ENCODE assay signal across 8 cellular contexts in genomic region chr3:45795882-45796765, GRCh38. TPM values are rescaled to one million over a fixed set of nuclear protein-coding genes. Genes with fewer than 3 reads are reported as not detected.
DNase-seq lines count a peak whose midpoint lies in the region; ATAC-seq lines count a peak whose summit lies in the region.

A gene with protein sequence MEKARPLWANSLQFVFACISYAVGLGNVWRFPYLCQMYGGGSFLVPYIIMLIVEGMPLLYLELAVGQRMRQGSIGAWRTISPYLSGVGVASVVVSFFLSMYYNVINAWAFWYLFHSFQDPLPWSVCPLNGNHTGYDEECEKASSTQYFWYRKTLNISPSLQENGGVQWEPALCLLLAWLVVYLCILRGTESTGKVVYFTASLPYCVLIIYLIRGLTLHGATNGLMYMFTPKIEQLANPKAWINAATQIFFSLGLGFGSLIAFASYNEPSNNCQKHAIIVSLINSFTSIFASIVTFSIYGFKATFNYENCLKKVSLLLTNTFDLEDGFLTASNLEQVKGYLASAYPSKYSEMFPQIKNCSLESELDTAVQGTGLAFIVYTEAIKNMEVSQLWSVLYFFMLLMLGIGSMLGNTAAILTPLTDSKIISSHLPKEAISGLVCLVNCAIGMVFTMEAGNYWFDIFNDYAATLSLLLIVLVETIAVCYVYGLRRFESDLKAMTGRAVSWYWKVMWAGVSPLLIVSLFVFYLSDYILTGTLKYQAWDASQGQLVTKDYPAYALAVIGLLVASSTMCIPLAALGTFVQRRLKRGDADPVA (minus strand): TSS chr3:45796536. CDS start chr3:45796419, 117 bp downstream.

- H3K9me3 ChIP-seq in HUES6 (ENCODE audit: control insufficient read depth, insufficient read depth, low read depth, low read length) = no peaks in the 10 kb centered on the region

- peaks cover 4% of the 10 kb centered on the region; the same call in 1 of the 2 replicates for H3K4me1 ChIP-seq in HUES6 (ENCODE audit: control insufficient read depth, insufficient read depth, low read length)

- H3K27me3 ChIP-seq in HUES6 (ENCODE audit: control insufficient read depth, insufficient read depth, low read length) = peaks cover 82% of the 10 kb centered on the region

- H3K27ac Mint-ChIP-seq in activated naive CD8-positive, alpha-beta T cell treated with anti-CD3 and anti-CD28 coated beads for 36 hours = no peak within 1 kb of the TSS

- H3K4me3 Mint-ChIP-seq in activated naive CD8-positive, alpha-beta T cell treated with anti-CD3 and anti-CD28 coated beads for 36 hours = peak within 1 kb of the TSS; percentile 54

- no peaks in the 10 kb centered on the region for H3K9me3 Mint-ChIP-seq in activated naive CD8-positive, alpha-beta T cell treated with anti-CD3 and anti-CD28 coated beads for 36 hours

- DNase-seq in activated naive CD8-positive, alpha-beta T cell treated with anti-CD3 and anti-CD28 coated beads for 36 hours = peak; percentile 11
- DNase-seq in islet precursor cell = peak; percentile 42
- DNase-seq in stimulated activated CD8-positive, alpha-beta memory T cell treated with anti-CD3 and anti-CD28 coated beads, Interleukin-4, amount 100 ng/mL, for 48 hours = peak; percentile 34
- DNase-seq in effector CD8-positive, alpha-beta T cell (lab: John Stamatoyannopoulos, UW) = no peak
- no peak for DNase-seq in GM19240 (ENCODE audit: insufficient read length, low spot score)

- H3K27me3 Mint-ChIP-seq in activated naive CD8-positive, alpha-beta T cell treated with anti-CD3 and anti-CD28 coated beads for 36 hours = peaks cover 67% of the 10 kb centered on the region

- peak within 1 kb of the TSS; percentile 71 for H3K4me3 ChIP-seq in HUES6 (ENCODE audit: low read depth, low read length)

- peaks cover 13% of the 10 kb centered on the region for H3K4me1 Mint-ChIP-seq in activated naive CD8-positive, alpha-beta T cell treated with anti-CD3 and anti-CD28 coated beads for 36 hours

- H3K9ac ChIP-seq in HUES6 (ENCODE audit: low read length) = peak within 1 kb of the TSS; percentile 65

- no peaks in the 10 kb centered on the region for H3K36me3 ChIP-seq in HUES6 (ENCODE audit: control insufficient read depth, insufficient read depth, low read length)

- ATAC-seq in HG03196 (IDR thresholded peaks at IDR 0.05; ENCODE audit: unreplicated experiment) = no peak
- ATAC-seq in HG03520 (IDR thresholded peaks at IDR 0.05; ENCODE audit: unreplicated experiment) = no peak

- H3K27ac ChIP-seq in HUES6 (ENCODE audit: low read depth, low read length) = no peak within 1 kb of the TSS

- H3K36me3 Mint-ChIP-seq in activated naive CD8-positive, alpha-beta T cell treated with anti-CD3 and anti-CD28 coated beads for 36 hours = no peaks in the 10 kb centered on the region

RNA-seq across cellular contexts. Expression of the gene that starts here (rescaled TPM):
- total RNA-seq in activated naive CD8-positive, alpha-beta T cell treated with anti-CD3 and anti-CD28 coated beads for 36 hours = not detected

Comparison
In these comparisons a context has a peak if more than half of its experiments do, and no peak if none do; other contexts are left out.
1. Peak in DNase-seq in activated naive CD8-positive, alpha-beta T cell treated with anti-CD3 and anti-CD28 coated beads for 36 hours; RNA of the gene not detected or under 1 TPM.
2. DNase-seq: peak in islet precursor cell (single experiment) and stimulated activated CD8-positive, alpha-beta memory T cell treated with anti-CD3 and anti-CD28 coated beads, Interleukin-4, amount 100 ng/mL, for 48 hours (single experiment); none in effector CD8-positive, alpha-beta T cell (single experiment) and GM19240 (single experiment).